ENCODE assay signal across 1 cellular context in genomic region chr4:25376754-25377571, GRCh38.
TF ChIP-seq lines count a peak whose summit lies in the region.

A gene with protein sequence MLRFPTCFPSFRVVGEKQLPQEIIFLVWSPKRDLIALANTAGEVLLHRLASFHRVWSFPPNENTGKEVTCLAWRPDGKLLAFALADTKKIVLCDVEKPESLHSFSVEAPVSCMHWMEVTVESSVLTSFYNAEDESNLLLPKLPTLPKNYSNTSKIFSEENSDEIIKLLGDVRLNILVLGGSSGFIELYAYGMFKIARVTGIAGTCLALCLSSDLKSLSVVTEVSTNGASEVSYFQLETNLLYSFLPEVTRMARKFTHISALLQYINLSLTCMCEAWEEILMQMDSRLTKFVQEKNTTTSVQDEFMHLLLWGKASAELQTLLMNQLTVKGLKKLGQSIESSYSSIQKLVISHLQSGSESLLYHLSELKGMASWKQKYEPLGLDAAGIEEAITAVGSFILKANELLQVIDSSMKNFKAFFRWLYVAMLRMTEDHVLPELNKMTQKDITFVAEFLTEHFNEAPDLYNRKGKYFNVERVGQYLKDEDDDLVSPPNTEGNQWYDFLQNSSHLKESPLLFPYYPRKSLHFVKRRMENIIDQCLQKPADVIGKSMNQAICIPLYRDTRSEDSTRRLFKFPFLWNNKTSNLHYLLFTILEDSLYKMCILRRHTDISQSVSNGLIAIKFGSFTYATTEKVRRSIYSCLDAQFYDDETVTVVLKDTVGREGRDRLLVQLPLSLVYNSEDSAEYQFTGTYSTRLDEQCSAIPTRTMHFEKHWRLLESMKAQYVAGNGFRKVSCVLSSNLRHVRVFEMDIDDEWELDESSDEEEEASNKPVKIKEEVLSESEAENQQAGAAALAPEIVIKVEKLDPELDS (plus strand): TSS chr4:25377263. CDS start chr4:25377428, 165 bp downstream.

TF ChIP-seq in A549, 52 proteins besides CTCF, POLR2A, EP300 and RAD21 (continued from another document):
- TF ChIP-seq, protein P1, sequence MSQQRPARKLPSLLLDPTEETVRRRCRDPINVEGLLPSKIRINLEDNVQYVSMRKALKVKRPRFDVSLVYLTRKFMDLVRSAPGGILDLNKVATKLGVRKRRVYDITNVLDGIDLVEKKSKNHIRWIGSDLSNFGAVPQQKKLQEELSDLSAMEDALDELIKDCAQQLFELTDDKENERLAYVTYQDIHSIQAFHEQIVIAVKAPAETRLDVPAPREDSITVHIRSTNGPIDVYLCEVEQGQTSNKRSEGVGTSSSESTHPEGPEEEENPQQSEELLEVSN (IDR thresholded peaks at IDR 0.05; ENCODE audit: borderline replicate concordance, low read depth), result no peak
- TF ChIP-seq EHF (CRISPR knock-in tag; IDR thresholded peaks at IDR 0.05) (no peak), ZFP36 (IDR thresholded peaks at IDR 0.05; ENCODE audit: borderline replicate concordance, partially characterized antibody) (no peak), ZC3H11A (IDR thresholded peaks at IDR 0.05) (no peak), HDAC2 (IDR thresholded peaks at IDR 0.05) (no peak), ZNF302 (CRISPR knock-in tag; IDR thresholded peaks at IDR 0.05) (no peak), MAZ (IDR thresholded peaks at IDR 0.05; ENCODE audit: borderline replicate concordance, low read depth, low read length) (no peak), EHMT2 (IDR thresholded peaks at IDR 0.05; ENCODE audit: low read depth) (no peak), RCOR1 (IDR thresholded peaks at IDR 0.05; ENCODE audit: low read depth, low read length) (no peak), USF2 (IDR thresholded peaks at IDR 0.05) (no peak), ELK1 (IDR thresholded peaks at IDR 0.05; ENCODE audit: low read depth, low read length) (no peak), FOSL2 (IDR thresholded peaks at IDR 0.05) (no peak), FOSL2 (CRISPR knock-in tag; IDR thresholded peaks at IDR 0.05) (no peak), PHF8 (IDR thresholded peaks at IDR 0.05; ENCODE audit: borderline replicate concordance, low read depth) (peak; percentile 68; the same call in 1 of the 2 replicates), REST (IDR thresholded peaks at IDR 0.05) (peak; percentile 83), KDM1A (IDR thresholded peaks at IDR 0.05; ENCODE audit: low read depth) (no peak), SREBF2 (IDR thresholded peaks at IDR 0.05) (no peak)
